Comparison of ENCODE assay signal across 1 cellular context in the genomic region with DNA sequence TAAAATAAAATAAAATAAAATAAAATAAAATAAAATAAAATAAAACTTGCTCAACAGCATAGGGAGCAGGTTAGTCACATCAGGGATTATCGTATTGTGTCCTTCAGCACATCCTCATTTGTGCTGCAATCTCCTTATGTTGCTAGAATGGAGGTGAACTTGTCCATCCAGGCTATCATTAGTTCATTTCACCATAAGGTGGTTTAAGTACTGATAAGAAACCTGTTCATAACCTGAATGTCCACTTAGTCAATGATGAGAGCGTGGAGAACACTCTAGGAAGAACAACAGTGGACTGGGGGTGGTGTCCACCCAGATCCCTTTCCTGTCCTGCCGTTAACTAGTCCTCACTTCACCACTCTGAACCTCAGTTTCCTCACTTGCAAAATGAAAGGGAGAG.
TF ChIP-seq lines count a peak whose summit lies in the region.

No MANE protein-coding gene starts in this region.

TF ChIP-seq in HCT116, 20 proteins besides CTCF, POLR2A, EP300 and RAD21 (continued from another document):
- TF ChIP-seq, protein P1, sequence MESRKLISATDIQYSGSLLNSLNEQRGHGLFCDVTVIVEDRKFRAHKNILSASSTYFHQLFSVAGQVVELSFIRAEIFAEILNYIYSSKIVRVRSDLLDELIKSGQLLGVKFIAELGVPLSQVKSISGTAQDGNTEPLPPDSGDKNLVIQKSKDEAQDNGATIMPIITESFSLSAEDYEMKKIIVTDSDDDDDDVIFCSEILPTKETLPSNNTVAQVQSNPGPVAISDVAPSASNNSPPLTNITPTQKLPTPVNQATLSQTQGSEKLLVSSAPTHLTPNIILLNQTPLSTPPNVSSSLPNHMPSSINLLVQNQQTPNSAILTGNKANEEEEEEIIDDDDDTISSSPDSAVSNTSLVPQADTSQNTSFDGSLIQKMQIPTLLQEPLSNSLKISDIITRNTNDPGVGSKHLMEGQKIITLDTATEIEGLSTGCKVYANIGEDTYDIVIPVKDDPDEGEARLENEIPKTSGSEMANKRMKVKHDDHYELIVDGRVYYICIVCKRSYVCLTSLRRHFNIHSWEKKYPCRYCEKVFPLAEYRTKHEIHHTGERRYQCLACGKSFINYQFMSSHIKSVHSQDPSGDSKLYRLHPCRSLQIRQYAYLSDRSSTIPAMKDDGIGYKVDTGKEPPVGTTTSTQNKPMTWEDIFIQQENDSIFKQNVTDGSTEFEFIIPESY (IDR thresholded peaks at IDR 0.05; ENCODE audit: extremely low read depth, insufficient replicate concordance, low read length) = no peak
- TF ChIP-seq SRF (IDR thresholded peaks at IDR 0.05; ENCODE audit: low read depth) (no peak), EGR1 (IDR thresholded peaks at IDR 0.05; ENCODE audit: low read depth) (no peak), ZFX (IDR thresholded peaks at IDR 0.05) (no peak), SIN3A (IDR thresholded peaks at IDR 0.05; ENCODE audit: low read depth) (no peak), EZH2phosphoT487 (IDR thresholded peaks at IDR 0.05; ENCODE audit: borderline replicate concordance) (no peak), ELF1 (IDR thresholded peaks at IDR 0.05; ENCODE audit: borderline replicate concordance, low read depth) (no peak), CEBPB (IDR thresholded peaks at IDR 0.05; ENCODE audit: low read depth) (no peak)
- TF ChIP-seq, protein P2, sequence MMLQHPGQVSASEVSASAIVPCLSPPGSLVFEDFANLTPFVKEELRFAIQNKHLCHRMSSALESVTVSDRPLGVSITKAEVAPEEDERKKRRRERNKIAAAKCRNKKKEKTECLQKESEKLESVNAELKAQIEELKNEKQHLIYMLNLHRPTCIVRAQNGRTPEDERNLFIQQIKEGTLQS (IDR thresholded peaks at IDR 0.05) = no peak
